16 cellular contexts compared by ENCODE assay signal in the genomic region with DNA sequence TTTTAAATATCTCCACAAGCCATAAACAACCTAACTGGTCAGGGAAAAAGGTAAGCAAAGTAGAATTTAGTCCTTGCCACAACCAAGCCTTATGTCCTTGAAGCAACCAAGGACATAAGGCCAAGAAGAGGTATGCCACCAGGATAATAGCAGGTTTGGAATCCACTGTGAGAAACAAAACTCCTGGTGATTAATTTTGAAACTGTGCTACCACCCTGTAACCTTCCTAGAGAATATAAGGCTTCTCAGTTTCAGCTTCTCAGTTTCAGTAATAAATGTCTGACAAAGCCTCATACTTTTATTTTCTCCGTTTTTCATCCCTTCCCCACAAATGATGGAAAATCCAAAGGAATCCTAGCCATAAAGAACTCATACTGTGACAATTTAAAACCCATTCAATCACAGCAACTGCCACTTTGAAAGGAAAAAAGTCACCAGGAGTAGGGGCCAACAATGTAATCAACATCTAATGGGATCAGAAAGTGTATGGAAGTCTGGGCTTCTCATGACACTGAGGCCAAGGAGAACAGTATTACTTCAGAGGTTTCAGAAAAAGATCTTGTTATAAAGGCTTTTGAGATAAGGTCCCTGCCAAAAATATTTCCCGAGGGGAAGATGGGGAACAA.
DNase-seq lines count a peak whose midpoint lies in the region; ATAC-seq, FAIRE-seq and TF ChIP-seq lines count a peak whose summit lies in the region.
"Had no signal": no experiment of that assay in that cellular context is flagged by ENCODE, and none has a peak within 500 bp of the region (broad histone marks: within the 10 kb centered on the region; RNA-seq: fewer than 3 reads in every experiment).

No MANE protein-coding gene starts in this region.

- ATAC-seq in HG03442 (IDR thresholded peaks at IDR 0.05; ENCODE audit: unreplicated experiment) (no peak), HepG2 (no peak)

- H3K9ac ChIP-seq in GM23248 (peak overlapping the region; percentile 83), OCI-LY3 (ENCODE audit: low read length) (no peak overlapping the region), stomach smooth muscle (ENCODE audit: low read length in 2 of 2) (peak overlapping the region in 1 of 2 donors; percentile 14), trophoblast cell (ENCODE audit: low read length) (no peak overlapping the region), HepG2 (ENCODE audit: insufficient read depth, low read depth, low read length) (no peak overlapping the region)

- intact Hi-C loops in HepG2 (cut with micrococcal nuclease; ENCODE audit: unreplicated experiment): no loop called here

- CTCF ChIA-PET in HepG2 (lab: Yijun Ruan, JAX; ENCODE audit: low intra/inter-chr PET ratio, low total read pairs): no interaction called here

- TF ChIP-seq RAD21 in HepG2 (CRISPR knock-in tag; IDR thresholded peaks at IDR 0.05): no peak

- no peak overlapping the region for H2AK5ac ChIP-seq in trophoblast cell (ENCODE audit: low read length)

- no peak for DNase-seq in GM23248
- DNase-seq in hepatocyte (ENCODE audit: low spot score): no peak
- no peak for DNase-seq in trophoblast cell
- no peak for DNase-seq in NCI-H510A treated with DMSO at 0.1 percent for 48 hours (lab: John Stamatoyannopoulos, UW)
- no peak for DNase-seq in HepG2 (ENCODE audit: low spot score)
- DNase-seq: activated T-cell treated with anti-CD3 and anti-CD28 coated beads, Interleukin-2, amount 50 U/mL, for 24 hours; IMR-90; islet precursor cell; NCI-H2107; stimulated activated CD4-positive, alpha-beta T cell treated with anti-CD3 and anti-CD28 coated beads, Interleukin-2, amount 100 ng/mL, for 48 hours; substantia nigra had no signal

- FAIRE-seq in HepG2 (lab: Jason Lieb, UNC): no peak

- no peaks in the 10 kb centered on the region for H3K79me1 ChIP-seq in trophoblast cell (ENCODE audit: low read length)

- H3K27ac ChIP-seq in GM23248 (peak overlapping the region; percentile 90), OCI-LY3 (ENCODE audit: low read length) (no peak overlapping the region; the same call in 1 of the 2 replicates), hepatocyte (peak overlapping the region; percentile 75), stomach smooth muscle (ENCODE audit: low read length) (peak overlapping the region; percentile 53), trophoblast cell (ENCODE audit: low read depth, low read length) (no peak overlapping the region), HepG2 (ENCODE audit: extremely low read length, insufficient read depth, low read length) (no peak overlapping the region)
- H3K27ac ChIP-seq: RWPE1 had no signal

- H3K36me3 ChIP-seq in GM23248 (ENCODE audit: low read depth) (no peaks in the 10 kb centered on the region), OCI-LY3 (replicated peaks; ENCODE audit: low read depth, low read length) (no peaks in the 10 kb centered on the region), hepatocyte (replicated peaks; ENCODE audit: insufficient read depth, low read depth) (no peaks in the 10 kb centered on the region), stomach smooth muscle (ENCODE audit: control insufficient read depth in 2 of 2, insufficient read depth in 2 of 2, low read length in 2 of 2) (no peaks in the 10 kb centered on the region), trophoblast cell (ENCODE audit: control insufficient read depth in 1 of 2, insufficient read depth in 2 of 2, low read length in 2 of 2) (no peaks in the 10 kb centered on the region), HepG2 (replicated peaks in 1 of 2; ENCODE audit: control insufficient read depth in 1 of 2, insufficient read depth in 2 of 2, low read length in 2 of 2) (no peaks in the 10 kb centered on the region)

- POLR2A ChIA-PET in HepG2 (lab: Yijun Ruan, JAX): no interaction called here

- H3K9me3 ChIP-seq in GM23248 (ENCODE audit: low read depth) (no peaks in the 10 kb centered on the region), OCI-LY3 (ENCODE audit: insufficient read depth, low read length) (no peaks in the 10 kb centered on the region), hepatocyte (ENCODE audit: low read depth) (no peaks in the 10 kb centered on the region), stomach smooth muscle (ENCODE audit: control insufficient read depth in 2 of 2, low read length in 2 of 2) (no peaks in the 10 kb centered on the region), trophoblast cell (ENCODE audit: insufficient read depth, low read depth, low read length) (peaks cover 3% of the 10 kb centered on the region), HepG2 (ENCODE audit: low read length) (no peaks in the 10 kb centered on the region)
- H3K9me3 ChIP-seq: body of pancreas had no signal

- H3K4me2 ChIP-seq in GM23248 (ENCODE audit: unreplicated experiment) (no peak overlapping the region), OCI-LY3 (ENCODE audit: low read length) (peak overlapping the region; percentile 61), hepatocyte (peak overlapping the region; percentile 21), trophoblast cell (ENCODE audit: low read length) (no peak overlapping the region), HepG2 (ENCODE audit: low read depth, low read length) (no peak overlapping the region)

- no peaks in the 10 kb centered on the region for H4K20me1 ChIP-seq in GM23248 (ENCODE audit: insufficient read depth)
- H4K20me1 ChIP-seq in OCI-LY3 (ENCODE audit: insufficient read depth, low read length): no peaks in the 10 kb centered on the region
- no peaks in the 10 kb centered on the region for H4K20me1 ChIP-seq in hepatocyte (ENCODE audit: insufficient read depth, poor library complexity, severe bottlenecking)
- no peaks in the 10 kb centered on the region for H4K20me1 ChIP-seq in HepG2 (ENCODE audit: insufficient read depth, low read length)

- TF ChIP-seq EP300 in HepG2 (IDR thresholded peaks at IDR 0.05; ENCODE audit: low read depth in 2 of 2, low read length in 2 of 2) (no peak), HepG2 (CRISPR knock-in tag; IDR thresholded peaks at IDR 0.05; ENCODE audit: borderline replicate concordance) (no peak)

- H3K18ac ChIP-seq in trophoblast cell (ENCODE audit: low read length): no peak overlapping the region

- H3K4me3 ChIP-seq in GM23248: peak overlapping the region; percentile 62; the same call in 1 of the 2 replicates
- H3K4me3 ChIP-seq in OCI-LY3 (ENCODE audit: low read length): peak overlapping the region; percentile 40
- H3K4me3 ChIP-seq in hepatocyte: no peak overlapping the region
- H3K4me3 ChIP-seq in stomach smooth muscle (ENCODE audit: low read length in 2 of 2): no peak overlapping the region
- H3K4me3 ChIP-seq in trophoblast cell (ENCODE audit: low read depth, low read length): no peak overlapping the region
- H3K4me3 ChIP-seq in HepG2 (replicated peaks in 1 of 3; ENCODE audit: insufficient read depth in 1 of 3, low read depth in 2 of 3, low read length in 3 of 3): no peak overlapping the region
- H3K4me3 ChIP-seq: body of pancreas had no signal

- peaks cover 23% of the 10 kb centered on the region; the same call in 1 of the 2 replicates for H3F3A ChIP-seq in GM23248 (ENCODE audit: insufficient read depth)

- no TSS peak for BruUV-seq in HepG2 (replicated peaks; lab: Mats Ljungman, UMichigan)

- H3K79me2 ChIP-seq in GM23248 (ENCODE audit: insufficient read depth): no peaks in the 10 kb centered on the region
- no peaks in the 10 kb centered on the region for H3K79me2 ChIP-seq in OCI-LY3 (ENCODE audit: low read length)
- H3K79me2 ChIP-seq in hepatocyte: peaks cover 44% of the 10 kb centered on the region
- H3K79me2 ChIP-seq in trophoblast cell (ENCODE audit: control insufficient read depth, insufficient read depth, low read length, poor library complexity): no peaks in the 10 kb centered on the region
- H3K79me2 ChIP-seq in HepG2 (ENCODE audit: insufficient read depth, low read length): no peaks in the 10 kb centered on the region

- peak overlapping the region; percentile 83 for H2AFZ ChIP-seq in GM23248
- H2AFZ ChIP-seq in OCI-LY3 (ENCODE audit: low read depth, low read length): peak overlapping the region; percentile 46; the same call in 1 of the 2 replicates
- H2AFZ ChIP-seq in hepatocyte: no peak overlapping the region
- no peak overlapping the region for H2AFZ ChIP-seq in trophoblast cell (ENCODE audit: insufficient read depth, low read length, poor library complexity)
- H2AFZ ChIP-seq in HepG2 (ENCODE audit: low read length): no peak overlapping the region

- no peak overlapping the region for H2BK12ac ChIP-seq in trophoblast cell (ENCODE audit: low read length)

- peaks cover 35% of the 10 kb centered on the region for H3K4me1 ChIP-seq in GM23248 (ENCODE audit: insufficient read depth)
- peaks cover 16% of the 10 kb centered on the region for H3K4me1 ChIP-seq in OCI-LY3 (ENCODE audit: low read length)
- H3K4me1 ChIP-seq in hepatocyte (ENCODE audit: insufficient read depth): peaks cover 25% of the 10 kb centered on the region
- H3K4me1 ChIP-seq in stomach smooth muscle (ENCODE audit: control insufficient read depth, insufficient read depth, low read length): peaks cover 14% of the 10 kb centered on the region
- H3K4me1 ChIP-seq in trophoblast cell (ENCODE audit: control insufficient read depth in 1 of 2, insufficient read depth in 2 of 2, low read length in 2 of 2): peaks cover 0 to 3% of the 10 kb centered on the region in 2 experiments
- no peaks in the 10 kb centered on the region for H3K4me1 ChIP-seq in HepG2 (ENCODE audit: insufficient read depth, low read length)

- no peak overlapping the region for H3K23ac ChIP-seq in trophoblast cell (ENCODE audit: low read length)

- no peak for TF ChIP-seq POLR2A in HepG2 (IDR thresholded peaks at IDR 0.05; ENCODE audit: insufficient read depth in 1 of 2, low read depth in 2 of 2, low read length in 2 of 2)

- H3K9me2 ChIP-seq in GM23248 (ENCODE audit: insufficient read depth) (peaks cover 3% of the 10 kb centered on the region; the same call in 1 of the 2 replicates), hepatocyte (replicated peaks; ENCODE audit: insufficient read depth) (no peaks in the 10 kb centered on the region)

- TF ChIP-seq CTCF in OCI-LY3 (IDR thresholded peaks at IDR 0.05; ENCODE audit: low read depth, low read length): no peak
- TF ChIP-seq CTCF in hepatocyte (IDR thresholded peaks at IDR 0.05; ENCODE audit: poor library complexity): no peak
- no peak for TF ChIP-seq CTCF in HepG2 (CRISPR knock-in tag; IDR thresholded peaks at IDR 0.05)

- H4K8ac ChIP-seq in trophoblast cell (ENCODE audit: low read depth, low read length): no peak overlapping the region

- no peak overlapping the region for H2BK5ac ChIP-seq in trophoblast cell (ENCODE audit: low read depth, low read length, poor library complexity)

- in situ Hi-C loops in GM23248 (cut with MboI): no loop called here
- in situ Hi-C loops in HepG2 (cut with HindIII; ENCODE audit: extremely low pct_ligation_motif_present, low pct_unique_long_range_greater_than_20kb): no loop called here

- H2BK120ac ChIP-seq in trophoblast cell (ENCODE audit: insufficient read depth, low read length, poor library complexity): no peak overlapping the region

- WGBS in GM23248 (ENCODE audit: low coverage in 1 of 2, low lambda C conversion rate in 2 of 2, missing lambda C conversion rate in 2 of 2), 2 experiments: 48 to 52% methylated on average over 2 of the region's 2 CpGs
- 76% methylated on average over 2 of the region's 2 CpGs for WGBS in hepatocyte (ENCODE audit: low lambda C conversion rate, missing lambda C conversion rate)
- WGBS in trophoblast cell (ENCODE audit: extremely low coverage, insufficient coverage, insufficient read length): no CpG with 5 or more reads among the region's 2 CpGs
- 0% methylated on average over 2 of the region's 2 CpGs for WGBS in HepG2 (ENCODE audit: low lambda C conversion rate)

- H3K4ac ChIP-seq in trophoblast cell (ENCODE audit: low read depth, low read length): no peak overlapping the region

- no peak overlapping the region for H4K12ac ChIP-seq in trophoblast cell (ENCODE audit: low read depth, low read length)

- H3K14ac ChIP-seq in trophoblast cell (ENCODE audit: low read length): no peak overlapping the region

- no peaks in the 10 kb centered on the region for H3K27me3 ChIP-seq in GM23248 (replicated peaks; ENCODE audit: insufficient read depth)
- no peaks in the 10 kb centered on the region for H3K27me3 ChIP-seq in OCI-LY3 (ENCODE audit: low read depth, low read length)
- no peaks in the 10 kb centered on the region for H3K27me3 ChIP-seq in hepatocyte
- no peaks in the 10 kb centered on the region for H3K27me3 ChIP-seq in stomach smooth muscle (ENCODE audit: control insufficient read depth in 1 of 2, insufficient read depth in 2 of 2, low read length in 2 of 2)
- H3K27me3 ChIP-seq in trophoblast cell (ENCODE audit: insufficient read depth, low read length): no peaks in the 10 kb centered on the region
- H3K27me3 ChIP-seq in HepG2 (ENCODE audit: control insufficient read depth in 1 of 2, insufficient read depth in 2 of 2, low read length in 2 of 2): no peaks in the 10 kb centered on the region; a peak in 2 of 5 replicates
- H3K27me3 ChIP-seq: body of pancreas had no signal

- H4K91ac ChIP-seq in trophoblast cell (ENCODE audit: low read depth, low read length): no peak overlapping the region

Comparison
In these comparisons a context has a peak if more than half of its experiments do, and no peak if none do; other contexts are left out.
1. H2AFZ ChIP-seq: peak in GM23248 (single experiment) and OCI-LY3 (single experiment); none in hepatocyte (single experiment), trophoblast cell (single experiment) and HepG2 (single experiment).
2. H3K27ac ChIP-seq: peak in GM23248 (single experiment), hepatocyte (single experiment) and stomach smooth muscle (single experiment); none in OCI-LY3 (single experiment), trophoblast cell (single experiment) and HepG2 (single experiment).
3. H3K4me2 ChIP-seq: peak in OCI-LY3 (single experiment) and hepatocyte (single experiment); none in GM23248 (single experiment), trophoblast cell (single experiment) and HepG2 (single experiment).
4. H3K4me3 ChIP-seq: peak in GM23248 (single experiment) and OCI-LY3 (single experiment); none in hepatocyte (single experiment), stomach smooth muscle (0 of 2), trophoblast cell (single experiment) and HepG2 (0 of 3).